In genomic region chr6:42095776-42096541, GRCh38 we compare ENCODE assay signal across 19 cellular contexts. TPM values are rescaled to one million over a fixed set of nuclear protein-coding genes. Genes with fewer than 3 reads are reported as not detected.
DNase-seq lines count a peak whose midpoint lies in the region; ATAC-seq, FAIRE-seq and TF ChIP-seq lines count a peak whose summit lies in the region.
"Had no signal": no experiment of that assay in that cellular context is flagged by ENCODE, and none has a peak within 500 bp of the region (broad histone marks: within the 10 kb centered on the region; RNA-seq: fewer than 3 reads in every experiment).

No MANE protein-coding gene starts in this region.

- H2BK12ac ChIP-seq in trophoblast cell (ENCODE audit: low read length), result no peak overlapping the region

- no peak overlapping the region for H3K14ac ChIP-seq in trophoblast cell (ENCODE audit: low read length)

- peaks cover 0 to 4% (median 0%) of the 10 kb centered on the region in 4 donors for H3K4me1 Mint-ChIP-seq in CD4-positive, alpha-beta memory T cell

- no peak for TF ChIP-seq POLR2A in NB4 (IDR thresholded peaks at IDR 0.05; ENCODE audit: extremely low read depth, insufficient read length)

- H3K23ac ChIP-seq in trophoblast cell (ENCODE audit: low read length), result no peak overlapping the region

- H3K27me3 Mint-ChIP-seq in CD4-positive, alpha-beta memory T cell, result peaks cover 0 to 3% of the 10 kb centered on the region in 2 donors
- H3K27me3 Mint-ChIP-seq: activated T-helper 17 cell treated with anti-CD3 and anti-CD28 coated beads, Interleukin-2, amount 50 U/mL, for 72 hours had no signal

- no peak overlapping the region for H3K4me2 ChIP-seq in trophoblast cell (ENCODE audit: low read length)

- peak; percentile 15 for TF ChIP-seq CTCF in NB4 (IDR thresholded peaks at IDR 0.05; ENCODE audit: low read depth, low read length)
- peak; percentile 18 for TF ChIP-seq CTCF in bronchial epithelial cell (IDR thresholded peaks at IDR 0.05; ENCODE audit: insufficient read depth, low read length, severe bottlenecking)

- no peaks in the 10 kb centered on the region for H3K9me3 ChIP-seq in trophoblast cell (ENCODE audit: insufficient read depth, low read depth, low read length)
- H3K9me3 ChIP-seq in CD4-positive, alpha-beta memory T cell (ENCODE audit: control insufficient read depth in 1 of 2, low read length in 2 of 2), result no peaks in the 10 kb centered on the region
- H3K9me3 ChIP-seq: sigmoid colon had no signal

- no peaks in the 10 kb centered on the region for H3K79me2 ChIP-seq in trophoblast cell (ENCODE audit: control insufficient read depth, insufficient read depth, low read length, poor library complexity)

- H2BK120ac ChIP-seq in trophoblast cell (ENCODE audit: insufficient read depth, low read length, poor library complexity), result no peak overlapping the region

- no peak overlapping the region for H3K27ac ChIP-seq in trophoblast cell (ENCODE audit: low read depth, low read length)
- H3K27ac ChIP-seq in CD4-positive, alpha-beta memory T cell (ENCODE audit: low read depth, low read length), result no peak overlapping the region
- H3K27ac ChIP-seq: sigmoid colon had no signal

- no peaks in the 10 kb centered on the region for H3K9me3 Mint-ChIP-seq in CD4-positive, alpha-beta memory T cell
- H3K9me3 Mint-ChIP-seq: activated T-helper 17 cell treated with anti-CD3 and anti-CD28 coated beads, Interleukin-2, amount 50 U/mL, for 72 hours; CD8-positive, alpha-beta T cell had no signal

- H3K4me3 Mint-ChIP-seq in CD4-positive, alpha-beta memory T cell, result no peak overlapping the region
- H3K4me3 Mint-ChIP-seq: activated T-helper 17 cell treated with anti-CD3 and anti-CD28 coated beads, Interleukin-2, amount 50 U/mL, for 72 hours; CD8-positive, alpha-beta T cell had no signal

- no peak overlapping the region for H2AK5ac ChIP-seq in trophoblast cell (ENCODE audit: low read length)

- peaks cover 3 to 4% of the 10 kb centered on the region in 2 experiments for H3K4me1 ChIP-seq in trophoblast cell (ENCODE audit: control insufficient read depth in 1 of 2, insufficient read depth in 2 of 2, low read length in 2 of 2)
- no peaks in the 10 kb centered on the region for H3K4me1 ChIP-seq in CD4-positive, alpha-beta memory T cell (ENCODE audit: insufficient read depth, low read length)

- no peak for FAIRE-seq in bronchial epithelial cell (lab: Jason Lieb, UNC)
- FAIRE-seq: urothelium cell line had no signal

- POLR2A ChIA-PET in CD4-positive, alpha-beta memory T cell (lab: Charles Lee; ENCODE audit: partially characterized antibody), result interaction anchor here (0.6 kb wide), 1 partner anchor 8 kb away, joined by 3 read pairs; no protein-coding TSS in a partner anchor

- H4K8ac ChIP-seq in trophoblast cell (ENCODE audit: low read depth, low read length), result no peak overlapping the region

- H3K18ac ChIP-seq in trophoblast cell (ENCODE audit: low read length), result no peak overlapping the region

- intact Hi-C loops in CD4-positive, alpha-beta memory T cell (cut with micrococcal nuclease), result no loop called here

- no peak overlapping the region for H4K12ac ChIP-seq in trophoblast cell (ENCODE audit: low read depth, low read length)

- whole genome bisulfite sequencing in trophoblast cell (ENCODE audit: extremely low coverage, insufficient coverage, insufficient read length), result no CpG with 5 or more reads among the region's 10 CpGs

- H3K36me3 ChIP-seq in bronchial epithelial cell (ENCODE audit: control insufficient read depth, insufficient read depth, low read length) (no peaks in the 10 kb centered on the region), trophoblast cell (ENCODE audit: control insufficient read depth in 1 of 2, insufficient read depth in 2 of 2, low read length in 2 of 2) (no peaks in the 10 kb centered on the region)
- H3K36me3 ChIP-seq in CD4-positive, alpha-beta memory T cell (ENCODE audit: insufficient read depth, low read length), result no peaks in the 10 kb centered on the region

- H3K4me3 ChIP-seq in NB4 (ENCODE audit: low read depth, low read length) (no peak overlapping the region), bronchial epithelial cell (ENCODE audit: low read depth, low read length) (no peak overlapping the region), trophoblast cell (ENCODE audit: low read depth, low read length) (peak overlapping the region; percentile 30)
- H3K4me3 ChIP-seq in CD4-positive, alpha-beta memory T cell (ENCODE audit: low read length in 2 of 2), result no peak overlapping the region
- H3K4me3 ChIP-seq: sigmoid colon had no signal

- H4K91ac ChIP-seq in trophoblast cell (ENCODE audit: low read depth, low read length), result no peak overlapping the region

- no peak overlapping the region for H3K9ac ChIP-seq in trophoblast cell (ENCODE audit: low read length)

- H3K36me3 Mint-ChIP-seq in CD4-positive, alpha-beta memory T cell, result peaks cover 0 to 4% of the 10 kb centered on the region in 2 donors
- H3K36me3 Mint-ChIP-seq: CD8-positive, alpha-beta T cell had no signal

- H2BK5ac ChIP-seq in trophoblast cell (ENCODE audit: low read depth, low read length, poor library complexity), result no peak overlapping the region

- H3K27ac Mint-ChIP-seq in CD4-positive, alpha-beta memory T cell, result no peak overlapping the region
- H3K27ac Mint-ChIP-seq: activated T-helper 17 cell treated with anti-CD3 and anti-CD28 coated beads, Interleukin-2, amount 50 U/mL, for 72 hours; CD8-positive, alpha-beta T cell had no signal

- no peaks in the 10 kb centered on the region for H3K27me3 ChIP-seq in bronchial epithelial cell (ENCODE audit: control insufficient read depth, insufficient read depth, low read length)
- no peaks in the 10 kb centered on the region for H3K27me3 ChIP-seq in trophoblast cell (ENCODE audit: insufficient read depth, low read length)
- H3K27me3 ChIP-seq in CD4-positive, alpha-beta memory T cell (ENCODE audit: insufficient read depth, low read length), result no peaks in the 10 kb centered on the region
- H3K27me3 ChIP-seq: sigmoid colon had no signal

- CTCF ChIA-PET in CD4-positive, alpha-beta memory T cell (lab: Charles Lee; ENCODE audit: partially characterized antibody), result interaction anchor here (1.2 to 1.8 kb wide), 2 partner anchors 8 to 451 kb away, joined by 3 to 7 read pairs; no protein-coding TSS in a partner anchor

- no peak overlapping the region for H2AFZ ChIP-seq in trophoblast cell (ENCODE audit: insufficient read depth, low read length, poor library complexity)

- H3K4ac ChIP-seq in trophoblast cell (ENCODE audit: low read depth, low read length), result no peak overlapping the region

- peak; percentile 35 for DNase-seq in DMS 273 (lab: John Stamatoyannopoulos, UW; ENCODE audit: unreplicated experiment)
- no peak for DNase-seq in DMS 273 treated with DMSO at 0.1 percent for 48 hours (lab: John Stamatoyannopoulos, UW)
- no peak for DNase-seq in NB4 (ENCODE audit: low read depth)
- no peak for DNase-seq in bronchial epithelial cell (ENCODE audit: low read depth)
- no peak for DNase-seq in trophoblast cell
- no peak for DNase-seq in CD4-positive, alpha-beta memory T cell
- no peak for DNase-seq in NOMO-1 treated with dmso at 0.1 percent for 144 hours (lab: John Stamatoyannopoulos, UW; ENCODE audit: unreplicated experiment)
- DNase-seq: 8988T; activated CD4-positive, alpha-beta T cell treated with anti-CD3 and anti-CD28 coated beads, Interleukin-2, amount 50 U/mL, for 4 hours; amygdala; CD8-positive, alpha-beta T cell; NCI-H2081; NCI-H748 treated with DMSO at 0.1 percent for 48 hours; SHP77 treated with DMSO at 0.1 percent for 48 hours; sigmoid colon; stimulated activated CD4-positive, alpha-beta T cell treated with anti-CD3 and anti-CD28 coated beads, Interleukin-4, amount 100 ng/mL, for 4 hours had no signal

- ATAC-seq in GM21447 (IDR thresholded peaks at IDR 0.05; ENCODE audit: unreplicated experiment), result no peak
- ATAC-seq: activated T-helper 17 cell treated with anti-CD3 and anti-CD28 coated beads, Interleukin-2, amount 50 U/mL, for 72 hours; CD8-positive, alpha-beta T cell had no signal

- no peaks in the 10 kb centered on the region for H3K79me1 ChIP-seq in trophoblast cell (ENCODE audit: low read length)

RNA-seq across cellular contexts. Expression of gene TAF8, which starts 45.6 kb away (rescaled TPM):
- total RNA-seq in bronchial epithelial cell, result 10.5 and 12.6 TPM in 2 replicates
- 14.4 and 15.2 TPM in 2 replicates for polyA plus RNA-seq in trophoblast cell (2013)
- total RNA-seq in CD4-positive, alpha-beta memory T cell, result 10 to 100 TPM; 39.1 to 40.9 TPM
- 10 to 100 TPM; 10.3 to 19.3 TPM for polyA plus RNA-seq in CD4-positive, alpha-beta memory T cell

RNA-seq across cellular contexts. Expression of gene C6orf132, which starts 46.5 kb away (rescaled TPM):
- total RNA-seq in bronchial epithelial cell, result 11.3 and 46.1 TPM in 2 replicates
- 12.8 and 13.7 TPM in 2 replicates for polyA plus RNA-seq in trophoblast cell (2013)
- not detected for total RNA-seq in CD4-positive, alpha-beta memory T cell
- polyA plus RNA-seq in CD4-positive, alpha-beta memory T cell, result not detected

Comparison
In these comparisons a context has a peak if more than half of its experiments do, and no peak if none do; other contexts are left out.
1. RNA of gene C6orf132, which starts 46.5 kb away (total RNA-seq): 11.3 to 46.1 TPM in bronchial epithelial cell; not detected in CD4-positive, alpha-beta memory T cell; every median in the first group is over 10 times any median in the second.